In the genomic region with DNA sequence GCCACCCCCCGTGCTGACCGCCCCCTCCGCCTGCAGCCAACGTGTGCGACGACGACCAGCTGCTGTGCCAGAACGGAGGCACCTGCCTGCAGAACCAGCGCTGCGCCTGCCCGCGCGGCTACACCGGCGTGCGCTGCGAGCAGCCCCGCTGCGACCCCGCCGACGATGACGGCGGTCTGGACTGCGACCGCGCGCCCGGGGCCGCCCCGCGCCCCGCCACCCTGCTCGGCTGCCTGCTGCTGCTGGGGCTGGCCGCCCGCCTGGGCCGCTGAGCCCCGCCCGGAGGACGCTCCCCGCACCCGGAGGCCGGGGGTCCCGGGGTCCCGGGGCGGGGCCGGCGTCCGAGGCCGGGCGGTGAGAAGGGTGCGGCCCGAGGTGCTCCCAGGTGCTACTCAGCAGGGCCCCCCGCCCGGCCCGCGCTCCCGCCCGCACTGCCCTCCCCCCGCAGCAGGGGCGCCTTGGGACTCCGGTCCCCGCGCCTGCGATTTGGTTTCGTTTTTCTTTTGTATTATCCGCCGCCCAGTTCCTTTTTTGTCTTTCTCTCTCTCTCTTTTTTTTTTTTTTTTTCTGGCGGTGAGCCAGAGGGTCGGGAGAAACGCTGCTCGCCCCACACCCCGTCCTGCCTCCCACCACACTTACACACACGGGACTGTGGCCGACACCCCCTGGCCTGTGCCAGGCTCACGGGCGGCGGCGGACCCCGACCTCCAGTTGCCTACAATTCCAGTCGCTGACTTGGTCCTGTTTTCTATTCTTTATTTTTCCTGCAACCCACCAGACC, we compare ENCODE assay signal across 8 cellular contexts.
DNase-seq lines count a peak whose midpoint lies in the region; ATAC-seq, FAIRE-seq and TF ChIP-seq lines count a peak whose summit lies in the region.

No MANE protein-coding gene starts in this region.

- CTCF ChIA-PET in A549 (lab: Yijun Ruan, JAX), result interaction anchor here (1.0 to 10.6 kb wide), 4 partner anchors 7 to 482 kb away, joined by 5 to 232 read pairs (median 70); no protein-coding TSS in a partner anchor

- H3K4me1 ChIP-seq in A549 (peaks cover 16% of the 10 kb centered on the region; the same call in 2 of the 3 replicates), OCI-LY3 (ENCODE audit: low read length) (peaks cover 7% of the 10 kb centered on the region; the same call in 1 of the 2 replicates), adipocyte (ENCODE audit: control insufficient read depth, insufficient read depth, low read length) (peaks cover 3% of the 10 kb centered on the region), keratinocyte (ENCODE audit: control insufficient read depth, extremely low read depth, insufficient read depth, low read length) (peaks cover 6% of the 10 kb centered on the region)

- TF ChIP-seq POLR2A in A549 (IDR thresholded peaks at IDR 0.05; ENCODE audit: low read length), result no peak

- POLR2A ChIA-PET in A549 (lab: Yijun Ruan, JAX), result no interaction called here

- dilution Hi-C loops in keratinocyte (cut with MboI; ENCODE audit: extremely low pct_ligation_motif_present, low sequenced_read_pairs), result no loop called here

- no peak for FAIRE-seq in A549 (lab: Jason Lieb, UNC)
- FAIRE-seq in keratinocyte (lab: Jason Lieb, UNC), result no peak

- H2AFZ ChIP-seq in OCI-LY3 (ENCODE audit: low read depth, low read length) (peak overlapping the region; percentile 93; the same call in 1 of the 2 replicates), keratinocyte (ENCODE audit: control insufficient read depth, low read length) (peak overlapping the region; percentile 84)

- peaks cover 43% of the 10 kb centered on the region for H3K27me3 ChIP-seq in OCI-LY3 (ENCODE audit: low read depth, low read length)
- H3K27me3 ChIP-seq in adipocyte (replicated peaks; ENCODE audit: control insufficient read depth, insufficient read depth, low read length), result peaks cover 42% of the 10 kb centered on the region
- peaks cover 59% of the 10 kb centered on the region for H3K27me3 ChIP-seq in keratinocyte (ENCODE audit: control insufficient read depth, extremely low read depth, insufficient read depth, low read length)

- H3K79me2 ChIP-seq in OCI-LY3 (ENCODE audit: low read length) (no peaks in the 10 kb centered on the region), keratinocyte (ENCODE audit: control insufficient read depth, insufficient read depth, low read length) (no peaks in the 10 kb centered on the region)

- peak overlapping the region; percentile 100 for H3K4me2 ChIP-seq in A549
- peak overlapping the region; percentile 100 for H3K4me2 ChIP-seq in OCI-LY3 (ENCODE audit: low read length)
- peak overlapping the region; percentile 85 for H3K4me2 ChIP-seq in keratinocyte (ENCODE audit: control insufficient read depth, extremely low read depth, insufficient read depth, low read depth, low read length)

- peaks cover 6% of the 10 kb centered on the region; the same call in 1 of the 2 replicates for H4K20me1 ChIP-seq in OCI-LY3 (ENCODE audit: insufficient read depth, low read length)
- peaks cover 4% of the 10 kb centered on the region for H4K20me1 ChIP-seq in keratinocyte (ENCODE audit: control insufficient read depth, extremely low read depth, insufficient read depth, low read length)

- H3K9ac ChIP-seq in OCI-LY3 (ENCODE audit: low read length) (peak overlapping the region; percentile 74), adipocyte (ENCODE audit: low read length) (no peak overlapping the region), keratinocyte (ENCODE audit: control insufficient read depth, extremely low read depth, insufficient read depth, low read length) (peak overlapping the region; percentile 15)

- H3K9me3 ChIP-seq in A549, result no peaks in the 10 kb centered on the region
- no peaks in the 10 kb centered on the region for H3K9me3 ChIP-seq in OCI-LY3 (ENCODE audit: insufficient read depth, low read length)
- no peaks in the 10 kb centered on the region for H3K9me3 ChIP-seq in adipocyte (ENCODE audit: control insufficient read depth, low read length)
- H3K9me3 ChIP-seq in keratinocyte (ENCODE audit: control insufficient read depth, low read depth, low read length), result no peaks in the 10 kb centered on the region

- ATAC-seq in A549 (peak in 1 of 2 experiments; percentile 5; a peak in 3 of 6 replicates), GM18873 (IDR thresholded peaks at IDR 0.05; ENCODE audit: low FRiP score, unreplicated experiment) (peak; percentile 6)

- H3K4me3 ChIP-seq in A549 (peak overlapping the region; percentile 78), OCI-LY3 (ENCODE audit: low read length) (peak overlapping the region; percentile 98), adipocyte (ENCODE audit: low read length) (peak overlapping the region; percentile 69), keratinocyte (ENCODE audit: control insufficient read depth in 2 of 3, extremely low read depth in 1 of 3, insufficient read depth in 2 of 3, low read depth in 1 of 3, low read length in 3 of 3) (peak overlapping the region; percentile 47 to 68 (median 57))

- no peaks in the 10 kb centered on the region for H3K9me1 ChIP-seq in keratinocyte (ENCODE audit: control insufficient read depth, extremely low read depth, insufficient read depth, low read length)

- no peaks in the 10 kb centered on the region for H3K36me3 ChIP-seq in OCI-LY3 (replicated peaks; ENCODE audit: low read depth, low read length)
- H3K36me3 ChIP-seq in adipocyte (ENCODE audit: control insufficient read depth, insufficient read depth, low read length, severe bottlenecking), result no peaks in the 10 kb centered on the region
- H3K36me3 ChIP-seq in keratinocyte (ENCODE audit: control insufficient read depth in 2 of 2, extremely low read depth in 1 of 2, insufficient read depth in 2 of 2, low read length in 2 of 2), result no peaks in the 10 kb centered on the region

- no peak for TF ChIP-seq EP300 in A549 (IDR thresholded peaks at IDR 0.05)

- no peak for TF ChIP-seq CTCF in A549 (IDR thresholded peaks at IDR 0.05)
- TF ChIP-seq CTCF in OCI-LY3 (IDR thresholded peaks at IDR 0.05; ENCODE audit: low read depth, low read length), result no peak
- no peak for TF ChIP-seq CTCF in keratinocyte (optimal IDR thresholded peaks at IDR 0.05 in 1 of 3, IDR thresholded peaks at IDR 0.05 in 1 of 3, conservative IDR thresholded peaks at IDR 0.05 in 1 of 3; ENCODE audit: extremely low read depth in 1 of 3, insufficient read depth in 2 of 3, low read length in 3 of 3)

- peak overlapping the region; percentile 33 to 79; a peak in 5 of 6 replicates for H3K27ac ChIP-seq in A549
- no peak overlapping the region for H3K27ac ChIP-seq in OCI-LY3 (ENCODE audit: low read length)
- no peak overlapping the region for H3K27ac ChIP-seq in keratinocyte (ENCODE audit: control insufficient read depth, insufficient read depth, low read length)

- DNase-seq in A549 (ENCODE audit: low read depth in 1 of 2, low spot score in 1 of 2) (no peak), adipocyte (ENCODE audit: low read depth) (no peak), keratinocyte (ENCODE audit: low read depth, low spot score) (no peak), cerebellar cortex (ENCODE audit: low spot score) (no peak)
- peak; percentile 36 to 57 for DNase-seq in stimulated activated CD4-positive, alpha-beta T cell treated with anti-CD3 and anti-CD28 coated beads, Interleukin-4, amount 100 ng/mL, for 4 hours
- no peak for DNase-seq in NK-92 treated with Interleukin-12 subunit alpha and Interleukin-12 subunit beta, amount 100 ng/mL, for 24 hours (lab: John Stamatoyannopoulos, UW)

- 19% methylated on average over 20 of the region's 81 CpGs for WGBS in A549 (ENCODE audit: missing lambda C conversion rate)

- TF ChIP-seq RAD21 in A549 (conservative IDR thresholded peaks at IDR 0.05 in 1 of 2, IDR thresholded peaks at IDR 0.05 in 1 of 2), result no peak

TF ChIP-seq in A549, 52 proteins besides CTCF, POLR2A, EP300 and RAD21:
- TF ChIP-seq KDM1A (IDR thresholded peaks at IDR 0.05; ENCODE audit: low read depth) (no peak), ZFP36 (IDR thresholded peaks at IDR 0.05; ENCODE audit: borderline replicate concordance, partially characterized antibody) (no peak), MAZ (IDR thresholded peaks at IDR 0.05; ENCODE audit: borderline replicate concordance, low read depth, low read length) (no peak)
- TF ChIP-seq, protein P1, sequence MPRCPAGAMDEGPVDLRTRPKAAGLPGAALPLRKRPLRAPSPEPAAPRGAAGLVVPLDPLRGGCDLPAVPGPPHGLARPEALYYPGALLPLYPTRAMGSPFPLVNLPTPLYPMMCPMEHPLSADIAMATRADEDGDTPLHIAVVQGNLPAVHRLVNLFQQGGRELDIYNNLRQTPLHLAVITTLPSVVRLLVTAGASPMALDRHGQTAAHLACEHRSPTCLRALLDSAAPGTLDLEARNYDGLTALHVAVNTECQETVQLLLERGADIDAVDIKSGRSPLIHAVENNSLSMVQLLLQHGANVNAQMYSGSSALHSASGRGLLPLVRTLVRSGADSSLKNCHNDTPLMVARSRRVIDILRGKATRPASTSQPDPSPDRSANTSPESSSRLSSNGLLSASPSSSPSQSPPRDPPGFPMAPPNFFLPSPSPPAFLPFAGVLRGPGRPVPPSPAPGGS (IDR thresholded peaks at IDR 0.05), result no peak

Comparison
In these comparisons a context has a peak if more than half of its experiments do, and no peak if none do; other contexts are left out.
1. DNase-seq: peak in stimulated activated CD4-positive, alpha-beta T cell treated with anti-CD3 and anti-CD28 coated beads, Interleukin-4, amount 100 ng/mL, for 4 hours (2 of 2); none in A549 (0 of 2), adipocyte (single experiment), keratinocyte (single experiment), NK-92 treated with Interleukin-12 subunit alpha and Interleukin-12 subunit beta, amount 100 ng/mL, for 24 hours (single experiment) and cerebellar cortex (single experiment).
2. H3K27ac ChIP-seq: peak in A549 (2 of 2); none in OCI-LY3 (single experiment) and keratinocyte (single experiment).
3. Peak in every context shown above with its lines, with median percentiles within 50 percentile points of each other: H3K4me2 ChIP-seq and H3K4me3 ChIP-seq.